Comparison of ENCODE assay signal across 8 cellular contexts in the genomic region with DNA sequence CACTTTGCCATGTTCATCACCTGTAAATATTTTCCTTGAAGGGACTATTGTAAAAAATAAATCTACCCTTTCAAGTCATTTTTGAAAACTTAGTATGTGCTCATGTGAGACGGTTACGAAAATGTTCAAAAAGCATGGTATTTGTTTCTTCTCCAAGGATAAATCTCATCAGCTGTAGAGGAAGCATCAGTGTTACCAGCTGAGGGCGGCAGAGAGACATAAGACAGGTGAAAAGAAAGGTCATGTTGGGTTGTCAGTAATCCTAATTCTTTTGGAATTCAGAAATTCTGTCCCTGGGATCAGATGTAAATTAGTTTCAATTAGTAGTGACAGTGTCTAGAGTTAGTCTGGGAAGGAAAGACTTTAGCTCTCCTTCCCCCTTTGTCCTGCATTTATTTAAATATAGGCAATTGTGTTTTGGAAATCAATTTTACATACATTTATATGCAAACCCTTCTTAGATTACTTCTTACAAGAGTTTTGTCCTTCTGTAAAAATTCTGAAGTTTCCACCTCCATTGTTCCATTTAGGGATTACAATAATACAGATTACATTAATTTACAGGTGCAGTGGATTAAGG.
DNase-seq lines count a peak whose midpoint lies in the region; ATAC-seq, FAIRE-seq and TF ChIP-seq lines count a peak whose summit lies in the region.

No MANE protein-coding gene starts in this region.

- CTCF ChIA-PET in PC-3 (lab: Charles Lee) = interaction anchor here (0.5 to 1.0 kb wide), 3 partner anchors 21 to 298 kb away, joined by 3 to 6 read pairs (median 3); no protein-coding TSS in a partner anchor
- CTCF ChIA-PET in activated CD4-positive, alpha-beta memory T cell treated with anti-CD3 and anti-CD28 coated beads for 36 hours (lab: Charles Lee) = no interaction called here

- DNase-seq in heart left ventricle = peak in 2 of 5 donors; percentile 17 to 28
- no peak for DNase-seq in Right ventricle myocardium inferior (ENCODE audit: missing footprints)
- DNase-seq in PC-3 = peak; percentile 70
- DNase-seq in fibroblast of the aortic adventitia (ENCODE audit: low read depth) = peak; percentile 57
- DNase-seq in small intestine = peak; percentile 43
- no peak for DNase-seq in activated CD4-positive, alpha-beta memory T cell treated with anti-CD3 and anti-CD28 coated beads for 36 hours
- no peak for DNase-seq in cortex of kidney (lab: John Stamatoyannopoulos, UW)

- H3K4me2 ChIP-seq in PC-3 (ENCODE audit: low read length) = peak overlapping the region; percentile 72

- H3F3A ChIP-seq in PC-3 (ENCODE audit: low read length, unreplicated experiment) = no peaks in the 10 kb centered on the region

- TF ChIP-seq CTCF in heart left ventricle (IDR thresholded peaks at IDR 0.05) (peak in 10 of 12 donors; percentile 22 to 55 (median 44)), PC-3 (conservative IDR thresholded peaks at IDR 0.05; ENCODE audit: low read depth, low read length) (peak; percentile 91), fibroblast of the aortic adventitia (IDR thresholded peaks at IDR 0.05; ENCODE audit: insufficient read depth, low read length) (peak; percentile 61)

- H4K20me1 ChIP-seq in PC-3 (ENCODE audit: low read length) = no peaks in the 10 kb centered on the region

- no peak for TF ChIP-seq POLR2A in heart left ventricle (IDR thresholded peaks at IDR 0.05)

- H3K27me3 ChIP-seq in heart left ventricle (no peaks in the 10 kb centered on the region), PC-3 (ENCODE audit: low read length) (no peaks in the 10 kb centered on the region), small intestine (ENCODE audit: control insufficient read depth in 2 of 2, insufficient read depth in 2 of 2, low read length in 2 of 2) (no peaks in the 10 kb centered on the region)

- H3K4me1 ChIP-seq in heart left ventricle (no peaks in the 10 kb centered on the region), PC-3 (ENCODE audit: insufficient read depth, low read length) (peaks cover 5% of the 10 kb centered on the region), small intestine (ENCODE audit: control insufficient read depth in 2 of 2, insufficient read depth in 1 of 2, low read depth in 1 of 2, low read length in 1 of 2) (no peaks in the 10 kb centered on the region)

- no peak overlapping the region for H3K27ac ChIP-seq in heart left ventricle
- no peak overlapping the region for H3K27ac ChIP-seq in PC-3 (ENCODE audit: low read length)
- H3K27ac ChIP-seq in small intestine (ENCODE audit: low read depth in 1 of 2, low read length in 1 of 2) = no peak overlapping the region

- no peak for FAIRE-seq in small intestine (lab: Jason Lieb, UNC)

- no peak overlapping the region for H3K9ac ChIP-seq in PC-3 (ENCODE audit: low read length)

- BruUV-seq in PC-3 (replicated peaks; lab: Mats Ljungman, UMichigan) = no TSS peak

- H3K79me2 ChIP-seq in PC-3 (ENCODE audit: low read length) = no peaks in the 10 kb centered on the region

- H3K27ac Mint-ChIP-seq in activated CD4-positive, alpha-beta memory T cell treated with anti-CD3 and anti-CD28 coated beads for 36 hours = no peak overlapping the region

- peak overlapping the region; percentile 71 for H2AFZ ChIP-seq in PC-3 (ENCODE audit: low read length)

- H3K4me3 Mint-ChIP-seq in activated CD4-positive, alpha-beta memory T cell treated with anti-CD3 and anti-CD28 coated beads for 36 hours = no peak overlapping the region

- H3K9me2 ChIP-seq in PC-3 (replicated peaks; ENCODE audit: low read length) = no peaks in the 10 kb centered on the region

- POLR2A ChIA-PET in PC-3 (lab: Charles Lee; ENCODE audit: unreplicated experiment) = no interaction called here
- POLR2A ChIA-PET in activated CD4-positive, alpha-beta memory T cell treated with anti-CD3 and anti-CD28 coated beads for 36 hours (lab: Charles Lee) = no interaction called here

- H3K27me3 Mint-ChIP-seq in activated CD4-positive, alpha-beta memory T cell treated with anti-CD3 and anti-CD28 coated beads for 36 hours = no peaks in the 10 kb centered on the region

- H3K4me1 Mint-ChIP-seq in activated CD4-positive, alpha-beta memory T cell treated with anti-CD3 and anti-CD28 coated beads for 36 hours (ENCODE audit: low read depth) = no peaks in the 10 kb centered on the region

- H3K36me3 Mint-ChIP-seq in activated CD4-positive, alpha-beta memory T cell treated with anti-CD3 and anti-CD28 coated beads for 36 hours = no peaks in the 10 kb centered on the region

- WGBS in heart left ventricle, 4 donors = 33 to 45% (median 40%) methylated on average over 3 of the region's 3 CpGs
- 22 to 39% (median 25%) methylated on average over 3 of the region's 3 CpGs for WGBS in small intestine, 3 donors

- intact Hi-C loops in heart left ventricle (cut with DNase I) = loop anchor here in 5 of 10 donors (5.0 kb wide), 1 partner anchor 831 kb away; no protein-coding TSS in a partner anchor
- intact Hi-C loops in Right ventricle myocardium inferior (cut with DNase I) = loop anchor here (5.0 to 10.0 kb wide), 2 partner anchors 833 to 871 kb away; no protein-coding TSS in a partner anchor
- intact Hi-C loops in PC-3 (cut with micrococcal nuclease) = loop anchor here (1.0 to 5.0 kb wide), 4 partner anchors 303 to 831 kb away; no protein-coding TSS in a partner anchor
- intact Hi-C loops in activated CD4-positive, alpha-beta memory T cell treated with anti-CD3 and anti-CD28 coated beads for 36 hours (cut with micrococcal nuclease) = no loop called here

- H3K36me3 ChIP-seq in heart left ventricle (no peaks in the 10 kb centered on the region), PC-3 (ENCODE audit: low read depth, low read length) (no peaks in the 10 kb centered on the region), small intestine (ENCODE audit: control insufficient read depth in 2 of 2, insufficient read depth in 2 of 2, low read length in 2 of 2) (no peaks in the 10 kb centered on the region)

- ATAC-seq in heart left ventricle (no peak), Right ventricle myocardium inferior (no peak), PC-3 (peak; percentile 66), HG02981 (IDR thresholded peaks at IDR 0.05; ENCODE audit: unreplicated experiment) (no peak)

- H3K9me3 ChIP-seq in heart left ventricle (no peaks in the 10 kb centered on the region), PC-3 (ENCODE audit: low read length) (no peaks in the 10 kb centered on the region), small intestine (ENCODE audit: control insufficient read depth, low read depth) (no peaks in the 10 kb centered on the region)

- H3K4me3 ChIP-seq in heart left ventricle (no peak overlapping the region), PC-3 (ENCODE audit: low read length) (peak overlapping the region; percentile 37), fibroblast of the aortic adventitia (ENCODE audit: low read depth, low read length) (no peak overlapping the region), small intestine (ENCODE audit: low read depth in 1 of 2, low read length in 2 of 2) (no peak overlapping the region)

- H3K9me3 Mint-ChIP-seq in activated CD4-positive, alpha-beta memory T cell treated with anti-CD3 and anti-CD28 coated beads for 36 hours = peaks cover 13% of the 10 kb centered on the region

Comparison
In these comparisons a context has a peak if more than half of its experiments do, and no peak if none do; other contexts are left out.
1. DNase-seq: peak in PC-3 (single experiment), fibroblast of the aortic adventitia (single experiment) and small intestine (single experiment); none in Right ventricle myocardium inferior (single experiment), activated CD4-positive, alpha-beta memory T cell treated with anti-CD3 and anti-CD28 coated beads for 36 hours (single experiment) and cortex of kidney (single experiment).
2. Peak in every context shown above with its lines, with median percentiles within 50 percentile points of each other: CTCF ChIP-seq.